23 cellular contexts compared by ENCODE assay signal in the genomic region with DNA sequence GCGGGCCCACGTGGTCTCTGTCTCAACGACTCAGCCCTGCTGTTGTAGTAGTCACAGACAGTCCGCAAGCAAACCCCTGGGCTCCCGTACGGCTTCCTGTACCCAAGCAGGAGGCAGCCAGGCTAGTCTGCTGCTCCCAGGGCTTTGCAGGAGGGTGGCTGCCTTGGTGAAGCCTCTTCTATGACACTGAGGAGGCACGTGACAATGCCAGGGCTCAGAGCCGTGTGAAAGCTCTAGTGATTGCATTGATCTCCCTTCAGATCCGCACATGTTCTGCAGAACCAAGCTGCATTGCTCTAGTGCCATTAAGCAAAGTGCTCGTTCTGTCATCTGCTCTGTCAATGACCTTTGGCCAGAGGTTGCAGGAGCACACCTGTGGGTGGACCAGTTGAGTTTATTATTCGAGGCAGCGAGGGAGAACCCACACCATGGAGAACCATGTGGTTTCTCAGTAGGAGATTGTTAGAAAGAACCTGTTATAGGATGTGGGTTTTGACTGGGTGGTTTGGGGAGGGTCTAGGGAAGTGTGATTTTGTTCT. TPM values are rescaled to one million over a fixed set of nuclear protein-coding genes. Genes with fewer than 3 reads are reported as not detected.
DNase-seq lines count a peak whose midpoint lies in the region; ATAC-seq and TF ChIP-seq lines count a peak whose summit lies in the region.
"Had no signal": no experiment of that assay in that cellular context is flagged by ENCODE, and none has a peak within 500 bp of the region (broad histone marks: within the 10 kb centered on the region; RNA-seq: fewer than 3 reads in every experiment).

No MANE protein-coding gene starts in this region.

- H3K36me3 ChIP-seq in HEK293 (ENCODE audit: control insufficient read depth in 2 of 2, insufficient read depth in 1 of 2, low read length in 2 of 2) (no peaks in the 10 kb centered on the region), endodermal cell (ENCODE audit: control insufficient read depth, insufficient read depth, low read length) (no peaks in the 10 kb centered on the region)
- H3K36me3 ChIP-seq: sigmoid colon, thyroid gland had no signal

- POLR2A ChIA-PET in activated naive CD8-positive, alpha-beta T cell treated with anti-CD3 and anti-CD28 coated beads, Interleukin-2, amount 10 ng/mL, durations not matched to agents 7 days and 5 days (lab: Charles Lee) = no interaction called here
- POLR2A ChIA-PET in HEK293 (lab: Yijun Ruan, JAX) = no interaction called here

- CTCF ChIA-PET in HEK293 (lab: Yijun Ruan, JAX) = interaction anchor here (1.7 to 7.2 kb wide), 2 partner anchors 19 to 29 kb away, joined by 4 to 42 read pairs; no protein-coding TSS in a partner anchor

- H3K36me3 Mint-ChIP-seq in activated naive CD8-positive, alpha-beta T cell treated with anti-CD3 and anti-CD28 coated beads, Interleukin-2, amount 10 ng/mL, durations not matched to agents 7 days and 5 days = no peaks in the 10 kb centered on the region
- H3K36me3 Mint-ChIP-seq in activated naive CD8-positive, alpha-beta T cell treated with anti-CD3 and anti-CD28 coated beads, Interleukin-2, amount 50 U/mL, for 24 hours (ENCODE audit: low read depth) = no peaks in the 10 kb centered on the region
- no peaks in the 10 kb centered on the region for H3K36me3 Mint-ChIP-seq in central memory CD8-positive, alpha-beta T cell (ENCODE audit: insufficient read depth)
- no peaks in the 10 kb centered on the region for H3K36me3 Mint-ChIP-seq in endodermal cell (ENCODE audit: low read depth)
- H3K36me3 Mint-ChIP-seq: brain had no signal

- DNase-seq in activated naive CD8-positive, alpha-beta T cell treated with anti-CD3 and anti-CD28 coated beads, Interleukin-2, amount 10 ng/mL, durations not matched to agents 7 days and 5 days = no peak
- DNase-seq in activated naive CD8-positive, alpha-beta T cell treated with anti-CD3 and anti-CD28 coated beads, Interleukin-2, amount 50 U/mL, for 24 hours = no peak
- DNase-seq in central memory CD8-positive, alpha-beta T cell (ENCODE audit: low spot score in 2 of 2) = no peak
- DNase-seq in sciatic nerve (ENCODE audit: low spot score) (no peak), mesenteric fat pad (ENCODE audit: low spot score) (no peak), endodermal cell (no peak)
- DNase-seq: activated effector memory CD4-positive, alpha-beta T cell treated with anti-CD3 and anti-CD28 coated beads, Interleukin-2, amount 50 U/mL, for 16 hours; AML-193; left ventricle myocardium superior; NCI-H1105 treated with DMSO at 0.1 percent for 48 hours; NCI-H748 treated with DMSO at 0.1 percent for 48 hours; sigmoid colon; stimulated activated CD8-positive, alpha-beta memory T cell treated with anti-CD3 and anti-CD28 coated beads, Interleukin-4, amount 100 ng/mL, for 48 hours; thyroid gland had no signal

- no peaks in the 10 kb centered on the region for H3K27me3 Mint-ChIP-seq in activated naive CD8-positive, alpha-beta T cell treated with anti-CD3 and anti-CD28 coated beads, Interleukin-2, amount 10 ng/mL, durations not matched to agents 7 days and 5 days
- H3K27me3 Mint-ChIP-seq in activated naive CD8-positive, alpha-beta T cell treated with anti-CD3 and anti-CD28 coated beads, Interleukin-2, amount 50 U/mL, for 24 hours = no peaks in the 10 kb centered on the region
- peaks cover 24% of the 10 kb centered on the region for H3K27me3 Mint-ChIP-seq in central memory CD8-positive, alpha-beta T cell
- peaks cover 3% of the 10 kb centered on the region for H3K27me3 Mint-ChIP-seq in endodermal cell (ENCODE audit: insufficient read depth)

- H3K27ac ChIP-seq in HEK293 (ENCODE audit: extremely low read depth, low read depth, low read length) (no peak overlapping the region), endodermal cell (ENCODE audit: low read depth, low read length) (no peak overlapping the region)
- H3K27ac ChIP-seq: epithelial cell of prostate, KMS-11, sigmoid colon, thyroid gland had no signal

- H3K4me3 ChIP-seq in HEK293 (ENCODE audit: low read depth, low read length) (no peak overlapping the region), endodermal cell (ENCODE audit: low read length) (no peak overlapping the region)
- H3K4me3 ChIP-seq: sigmoid colon, thyroid gland had no signal

- peak; percentile 65 for ATAC-seq in activated naive CD8-positive, alpha-beta T cell treated with anti-CD3 and anti-CD28 coated beads, Interleukin-2, amount 10 ng/mL, durations not matched to agents 7 days and 5 days (ENCODE audit: low read depth)
- no peak for ATAC-seq in activated naive CD8-positive, alpha-beta T cell treated with anti-CD3 and anti-CD28 coated beads, Interleukin-2, amount 50 U/mL, for 24 hours
- peak; percentile 52 for ATAC-seq in central memory CD8-positive, alpha-beta T cell (replicated peaks; ENCODE audit: extremely low read depth, poor library complexity, severe bottlenecking)
- ATAC-seq in sciatic nerve (peak; percentile 75), GM19023 (IDR thresholded peaks at IDR 0.05; ENCODE audit: unreplicated experiment) (no peak)
- ATAC-seq: left ventricle myocardium superior, SK-N-SH treated with all-trans-retinoic acid at 6 μM for 48 hours had no signal

- H3K9me3 Mint-ChIP-seq in activated naive CD8-positive, alpha-beta T cell treated with anti-CD3 and anti-CD28 coated beads, Interleukin-2, amount 10 ng/mL, durations not matched to agents 7 days and 5 days = no peaks in the 10 kb centered on the region
- H3K9me3 Mint-ChIP-seq in activated naive CD8-positive, alpha-beta T cell treated with anti-CD3 and anti-CD28 coated beads, Interleukin-2, amount 50 U/mL, for 24 hours = no peaks in the 10 kb centered on the region
- no peaks in the 10 kb centered on the region for H3K9me3 Mint-ChIP-seq in central memory CD8-positive, alpha-beta T cell
- H3K9me3 Mint-ChIP-seq in endodermal cell = peaks cover 8% of the 10 kb centered on the region
- H3K9me3 Mint-ChIP-seq: dendritic cell treated with granulocyte-macrophage colony-stimulating factor and Interleukin-4, amounts not matched to agents 40 ng/mL and 50 ng/mL, for 4 days had no signal

- H3K9me3 ChIP-seq in HEK293 (ENCODE audit: control insufficient read depth, insufficient read depth, low read depth, low read length) (no peaks in the 10 kb centered on the region), endodermal cell (ENCODE audit: control insufficient read depth, low read length) (no peaks in the 10 kb centered on the region)
- H3K9me3 ChIP-seq: sigmoid colon, thyroid gland had no signal

- intact Hi-C loops in sciatic nerve (cut with DNase I) = no loop called here

- no peak overlapping the region for H3K27ac Mint-ChIP-seq in activated naive CD8-positive, alpha-beta T cell treated with anti-CD3 and anti-CD28 coated beads, Interleukin-2, amount 10 ng/mL, durations not matched to agents 7 days and 5 days
- no peak overlapping the region for H3K27ac Mint-ChIP-seq in activated naive CD8-positive, alpha-beta T cell treated with anti-CD3 and anti-CD28 coated beads, Interleukin-2, amount 50 U/mL, for 24 hours
- H3K27ac Mint-ChIP-seq in central memory CD8-positive, alpha-beta T cell (ENCODE audit: low read depth) = no peak overlapping the region
- no peak overlapping the region for H3K27ac Mint-ChIP-seq in endodermal cell
- H3K27ac Mint-ChIP-seq: dendritic cell treated with granulocyte-macrophage colony-stimulating factor and Interleukin-4, amounts not matched to agents 40 ng/mL and 50 ng/mL, for 4 days had no signal

- H3K4me1 ChIP-seq in HEK293 (ENCODE audit: control insufficient read depth, insufficient read depth, low read length) = no peaks in the 10 kb centered on the region
- no peaks in the 10 kb centered on the region for H3K4me1 ChIP-seq in endodermal cell (ENCODE audit: control insufficient read depth, insufficient read depth, low read length)
- H3K4me1 ChIP-seq: sigmoid colon had no signal

- H3K4me1 Mint-ChIP-seq in activated naive CD8-positive, alpha-beta T cell treated with anti-CD3 and anti-CD28 coated beads, Interleukin-2, amount 10 ng/mL, durations not matched to agents 7 days and 5 days = peaks cover 14% of the 10 kb centered on the region
- peaks cover 10% of the 10 kb centered on the region for H3K4me1 Mint-ChIP-seq in activated naive CD8-positive, alpha-beta T cell treated with anti-CD3 and anti-CD28 coated beads, Interleukin-2, amount 50 U/mL, for 24 hours
- peaks cover 17% of the 10 kb centered on the region for H3K4me1 Mint-ChIP-seq in central memory CD8-positive, alpha-beta T cell
- peaks cover 10% of the 10 kb centered on the region for H3K4me1 Mint-ChIP-seq in endodermal cell

- TF ChIP-seq CTCF in HEK293 (tag by site-specific recombination; IDR thresholded peaks at IDR 0.05) (no peak), endodermal cell (conservative IDR thresholded peaks at IDR 0.05) (no peak)

- H3K27me3 ChIP-seq in endodermal cell (ENCODE audit: control insufficient read depth, insufficient read depth, low read length, poor library complexity, severe bottlenecking) = no peaks in the 10 kb centered on the region
- H3K27me3 ChIP-seq: sigmoid colon, thyroid gland had no signal

- WGBS in endodermal cell (ENCODE audit: insufficient coverage in 1 of 2, insufficient read length in 1 of 2), 2 experiments = 91 to 95% methylated on average over 6 to 12 of the region's 12 CpGs

- peak overlapping the region; percentile 32 for H3K4me3 Mint-ChIP-seq in activated naive CD8-positive, alpha-beta T cell treated with anti-CD3 and anti-CD28 coated beads, Interleukin-2, amount 10 ng/mL, durations not matched to agents 7 days and 5 days
- H3K4me3 Mint-ChIP-seq in activated naive CD8-positive, alpha-beta T cell treated with anti-CD3 and anti-CD28 coated beads, Interleukin-2, amount 50 U/mL, for 24 hours = no peak overlapping the region
- H3K4me3 Mint-ChIP-seq in central memory CD8-positive, alpha-beta T cell = no peak overlapping the region
- no peak overlapping the region for H3K4me3 Mint-ChIP-seq in endodermal cell
- H3K4me3 Mint-ChIP-seq: brain; dendritic cell treated with granulocyte-macrophage colony-stimulating factor and Interleukin-4, amounts not matched to agents 40 ng/mL and 50 ng/mL, for 4 days had no signal

- no peak overlapping the region for H3K9ac ChIP-seq in endodermal cell (ENCODE audit: extremely low read depth, low read length, poor library complexity, severe bottlenecking)
- H3K9ac ChIP-seq: KMS-11 had no signal

TF ChIP-seq in HEK293, 187 proteins besides CTCF, POLR2A, EP300 and RAD21:
- TF ChIP-seq SCRT2 (tag by site-specific recombination; IDR thresholded peaks at IDR 0.05) (0 out of 2 replicates have a peak, but pooled peaks have one; percentile 16), ZNF174 (tag by site-specific recombination; IDR thresholded peaks at IDR 0.05) (no peak)

RNA-seq across cellular contexts. Expression of gene UMODL1, which starts 18.0 kb away (rescaled TPM):
- total RNA-seq in activated naive CD8-positive, alpha-beta T cell treated with anti-CD3 and anti-CD28 coated beads, Interleukin-2, amount 10 ng/mL, durations not matched to agents 7 days and 5 days = under 1 TPM; 0.26 to 0.30 TPM
- total RNA-seq in sciatic nerve = not detected
- total RNA-seq in mesenteric fat pad = not detected
- under 1 TPM; 0.24 to 0.49 TPM for total RNA-seq in endodermal cell
- polyA plus RNA-seq in endodermal cell (2013, experiment 1 of 2) = 0.11 TPM
- polyA plus RNA-seq in endodermal cell (2013, experiment 2 of 2) = 0.46 TPM
- total RNA-seq: H1, left ventricle myocardium superior, osteocyte, sigmoid colon, thyroid gland had no signal
- polyA plus RNA-seq: H1 had no signal

Comparison
In these comparisons a context has a peak if more than half of its experiments do, and no peak if none do; other contexts are left out.
1. ATAC-seq: peak in activated naive CD8-positive, alpha-beta T cell treated with anti-CD3 and anti-CD28 coated beads, Interleukin-2, amount 10 ng/mL, durations not matched to agents 7 days and 5 days (single experiment), central memory CD8-positive, alpha-beta T cell (single experiment) and sciatic nerve (single experiment); none in activated naive CD8-positive, alpha-beta T cell treated with anti-CD3 and anti-CD28 coated beads, Interleukin-2, amount 50 U/mL, for 24 hours (single experiment) and GM19023 (single experiment).